12 cellular contexts compared by ENCODE assay signal in the genomic region with DNA sequence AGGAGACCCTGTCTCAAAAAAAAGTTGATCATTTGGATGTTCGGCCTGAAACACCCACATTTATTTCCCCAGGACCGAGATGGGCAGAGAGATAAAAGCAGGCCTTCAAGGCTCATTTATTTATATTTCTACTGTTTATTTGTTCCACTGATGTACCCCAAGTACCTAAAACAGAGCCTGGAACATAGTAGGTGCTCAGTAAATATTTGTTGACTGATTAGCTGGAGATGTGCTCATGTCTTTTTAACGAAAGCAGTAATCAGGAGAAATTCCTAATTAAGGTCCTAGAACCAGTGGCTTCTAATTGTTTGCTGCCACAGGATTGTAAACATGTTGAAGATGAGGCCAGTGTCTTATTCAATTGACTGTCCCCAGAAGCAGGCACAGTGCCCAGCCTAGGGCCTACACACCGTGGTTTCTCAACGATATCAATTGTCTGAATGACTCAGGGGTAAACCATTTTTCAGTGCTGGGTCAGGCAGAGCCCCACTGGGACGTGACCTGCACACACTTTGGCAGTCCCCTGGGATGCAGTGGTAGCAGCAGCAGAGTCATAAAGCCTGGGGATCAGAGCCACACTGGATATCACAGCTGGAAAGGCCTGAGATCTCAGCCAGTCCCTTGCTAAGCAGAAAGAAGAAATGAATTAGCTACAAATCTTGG. TPM values are rescaled to one million over a fixed set of nuclear protein-coding genes. Genes with fewer than 3 reads are reported as not detected.
DNase-seq lines count a peak whose midpoint lies in the region; ATAC-seq and TF ChIP-seq lines count a peak whose summit lies in the region.
"Had no signal": no experiment of that assay in that cellular context is flagged by ENCODE, and none has a peak within 500 bp of the region (broad histone marks: within the 10 kb centered on the region; RNA-seq: fewer than 3 reads in every experiment).

No MANE protein-coding gene starts in this region.

- DNase-seq in GM04503 (ENCODE audit: low read depth) (peak; percentile 72), Panc1 (ENCODE audit: low read depth, low spot score) (no peak), endodermal cell (no peak), psoas muscle (peak; percentile 60 to 66), GM10248 (ENCODE audit: extremely low spot score) (no peak)
- no peak for DNase-seq in stimulated activated CD4-positive, alpha-beta T cell treated with anti-CD3 and anti-CD28 coated beads, Interleukin-4, amount 100 ng/mL, for 4 hours
- no peak for DNase-seq in stimulated activated CD4-positive, alpha-beta T cell treated with anti-CD3 and anti-CD28 coated beads, Interleukin-4, amount 100 ng/mL, for 24 hours
- DNase-seq: spleen had no signal

- ATAC-seq in Panc1 (0 out of 2 replicates have a peak, but pooled peaks have one; percentile 47), psoas muscle (peak; percentile 67 to 96 (median 89)), HG02840 (IDR thresholded peaks at IDR 0.05; ENCODE audit: low FRiP score, unreplicated experiment) (no peak)

- H3K9me3 Mint-ChIP-seq in endodermal cell, result no peaks in the 10 kb centered on the region

- H3K9me3 ChIP-seq in Panc1 (ENCODE audit: control insufficient read depth, insufficient read depth, low read depth, low read length) (no peaks in the 10 kb centered on the region), endodermal cell (ENCODE audit: control insufficient read depth, low read length) (no peaks in the 10 kb centered on the region), psoas muscle (no peaks in the 10 kb centered on the region)
- H3K9me3 ChIP-seq: spleen had no signal

- H3K4me1 ChIP-seq in Panc1 (ENCODE audit: control insufficient read depth, insufficient read depth, low read length) (0 out of 2 replicates have a peak, but pooled peaks cover 2% of the 10 kb centered on the region), endodermal cell (ENCODE audit: control insufficient read depth, insufficient read depth, low read length) (no peaks in the 10 kb centered on the region), psoas muscle (peaks cover 6% of the 10 kb centered on the region)

- peaks cover 6% of the 10 kb centered on the region for H3K4me1 Mint-ChIP-seq in endodermal cell

- H3K27me3 ChIP-seq in Panc1 (ENCODE audit: control insufficient read depth, insufficient read depth, low read length) (no peaks in the 10 kb centered on the region), endodermal cell (ENCODE audit: control insufficient read depth, insufficient read depth, low read length, poor library complexity, severe bottlenecking) (no peaks in the 10 kb centered on the region), psoas muscle (ENCODE audit: insufficient read depth in 3 of 3, low read length in 2 of 3) (peaks cover 0 to 8% (median 0%) of the 10 kb centered on the region in 3 donors)
- H3K27me3 ChIP-seq: spleen had no signal

- CTCF ChIA-PET in Panc1 (lab: Charles Lee), result no interaction called here
- CTCF ChIA-PET in GM10248 (lab: Yijun Ruan, JAX), result interaction anchor here (1.2 to 1.4 kb wide), 3 partner anchors 19 to 29 kb away, joined by 3 read pairs; no protein-coding TSS in a partner anchor

- H3K27ac ChIP-seq in Panc1 (ENCODE audit: low read length), result no peak overlapping the region
- peak overlapping the region; percentile 78 for H3K27ac ChIP-seq in endodermal cell (ENCODE audit: low read depth, low read length)
- peak overlapping the region; percentile 6 for H3K27ac ChIP-seq in psoas muscle
- H3K27ac ChIP-seq: spleen had no signal

- H3K36me3 Mint-ChIP-seq in endodermal cell (ENCODE audit: low read depth), result no peaks in the 10 kb centered on the region

- TF ChIP-seq CTCF in Panc1 (IDR thresholded peaks at IDR 0.05) (no peak), endodermal cell (conservative IDR thresholded peaks at IDR 0.05) (no peak), psoas muscle (IDR thresholded peaks at IDR 0.05) (no peak), GM10248 (IDR thresholded peaks at IDR 0.05; ENCODE audit: control extremely low read depth, extremely low read depth, low read depth, missing control alignments) (no peak)

- no peak overlapping the region for H3K9ac ChIP-seq in endodermal cell (ENCODE audit: extremely low read depth, low read length, poor library complexity, severe bottlenecking)

- no peak overlapping the region for H3K4me3 Mint-ChIP-seq in endodermal cell

- no TSS peak for BruUV-seq in Panc1 (replicated peaks; lab: Mats Ljungman, UMichigan)

- no peak overlapping the region for H3K27ac Mint-ChIP-seq in endodermal cell

- intact Hi-C loops in Panc1 (cut with micrococcal nuclease; ENCODE audit: unreplicated experiment), result no loop called here
- intact Hi-C loops in psoas muscle (cut with DNase I), result no loop called here

- H3K36me3 ChIP-seq in Panc1 (ENCODE audit: control insufficient read depth, insufficient read depth, low read length), result no peaks in the 10 kb centered on the region
- no peaks in the 10 kb centered on the region for H3K36me3 ChIP-seq in endodermal cell (ENCODE audit: control insufficient read depth, insufficient read depth, low read length)
- no peaks in the 10 kb centered on the region for H3K36me3 ChIP-seq in psoas muscle (ENCODE audit: insufficient read depth in 1 of 2, low read depth in 1 of 2)
- H3K36me3 ChIP-seq: spleen had no signal

- H3K4me3 ChIP-seq in Panc1 (ENCODE audit: low read depth in 2 of 2, low read length in 2 of 2) (no peak overlapping the region), endodermal cell (ENCODE audit: low read length) (no peak overlapping the region), psoas muscle (no peak overlapping the region)
- H3K4me3 ChIP-seq: spleen had no signal

- in situ Hi-C loops in Panc1 (cut with HindIII; ENCODE audit: low pct_unique_long_range_greater_than_20kb, low sequenced_read_pairs), result no loop called here

- WGBS in endodermal cell (ENCODE audit: insufficient coverage in 1 of 2, insufficient read length in 1 of 2), 2 experiments, result 84 to 88% methylated on average over 6 of the region's 6 CpGs
- WGBS in psoas muscle, 3 donors, result 53 to 61% (median 55%) methylated on average over 6 of the region's 6 CpGs

- H3K27me3 Mint-ChIP-seq in endodermal cell (ENCODE audit: insufficient read depth), result peaks cover 11% of the 10 kb centered on the region

- POLR2A ChIA-PET in Panc1 (lab: Charles Lee) (interaction anchor here (0.7 kb wide), 1 partner anchor 145 kb away, joined by 3 read pairs; no protein-coding TSS in a partner anchor), GM10248 (lab: Yijun Ruan, JAX) (no interaction called here)

RNA-seq across cellular contexts. Expression of a gene that starts 34.8 kb away (rescaled TPM):
- total RNA-seq in Panc1 (2021; ENCODE audit: unreplicated experiment), result not detected
- polyA plus RNA-seq in Panc1 (2012; ENCODE audit: insufficient read length), result not detected
- not detected for total RNA-seq in endodermal cell
- 39.2 TPM for polyA plus RNA-seq in endodermal cell (2013, experiment 1 of 2)
- polyA plus RNA-seq in endodermal cell (2013, experiment 2 of 2), result 37.0 TPM
- not detected for total RNA-seq in psoas muscle
- not detected for polyA plus RNA-seq in psoas muscle
- total RNA-seq: activated CD8-positive, alpha-beta memory T cell treated with anti-CD3 and anti-CD28 coated beads for 36 hours; mononuclear cell; spleen had no signal
- polyA plus RNA-seq: adipose tissue had no signal

RNA-seq across cellular contexts. Expression of a gene that starts 54.9 kb away (rescaled TPM):
- total RNA-seq in Panc1 (2021; ENCODE audit: unreplicated experiment) (41.6 TPM), endodermal cell (10 to 100 TPM; 25.4 to 31.0 TPM), psoas muscle (100 to 1,000 TPM; 191 to 253 (median 209) TPM)
- 31.9 TPM for polyA plus RNA-seq in Panc1 (2012; ENCODE audit: insufficient read length)
- polyA plus RNA-seq in endodermal cell (2013, experiment 1 of 2), result 24.9 TPM
- polyA plus RNA-seq in endodermal cell (2013, experiment 2 of 2), result 20.0 TPM
- polyA plus RNA-seq in psoas muscle, result 100 to 1,000 TPM in 2 of 3 donors, 10 to 100 TPM in 1; 90.1 to 250 (median 170) TPM

RNA-seq across cellular contexts. Expression of a gene that starts 56.4 kb away (rescaled TPM):
- total RNA-seq in Panc1 (2021; ENCODE audit: unreplicated experiment), result not detected
- not detected for polyA plus RNA-seq in Panc1 (2012; ENCODE audit: insufficient read length)
- total RNA-seq in endodermal cell, result not detected
- polyA plus RNA-seq in endodermal cell (2013, experiment 1 of 2), result not detected
- polyA plus RNA-seq in endodermal cell (2013, experiment 2 of 2), result not detected
- total RNA-seq in psoas muscle, result not detected
- under 1 TPM in 2 of 3 donors, not detected in 1; 0.01 to 0.17 TPM for polyA plus RNA-seq in psoas muscle
- total RNA-seq: activated CD8-positive, alpha-beta memory T cell treated with anti-CD3 and anti-CD28 coated beads for 36 hours; mononuclear cell had no signal
- polyA plus RNA-seq: adipose tissue had no signal

Comparison
In these comparisons a context has a peak if more than half of its experiments do, and no peak if none do; other contexts are left out.
1. DNase-seq: peak in GM04503 (single experiment) and psoas muscle (2 of 2); none in Panc1 (single experiment), endodermal cell (single experiment), stimulated activated CD4-positive, alpha-beta T cell treated with anti-CD3 and anti-CD28 coated beads, Interleukin-4, amount 100 ng/mL, for 4 hours (0 of 2), GM10248 (single experiment) and stimulated activated CD4-positive, alpha-beta T cell treated with anti-CD3 and anti-CD28 coated beads, Interleukin-4, amount 100 ng/mL, for 24 hours (single experiment).